ENCODE assay signal across 25 cellular contexts in genomic region chr13:111957913-111958450, GRCh38.
"Had no signal": no experiment of that assay in that cellular context is flagged by ENCODE, and none has a peak within 500 bp of the region (broad histone marks: within the 10 kb centered on the region; RNA-seq: fewer than 3 reads in every experiment).

No MANE protein-coding gene starts in this region.

- H3K9me3 Mint-ChIP-seq: central memory CD8-positive, alpha-beta T cell; effector memory CD8-positive, alpha-beta T cell; natural killer cell treated with Interleukin-12 subunit alpha and Interleukin-12 subunit beta and Interleukin-15 and Interleukin-18, amount 100 ng/mL, for 72 hours; stimulated activated effector memory CD8-positive, alpha-beta T cell treated with anti-CD3 and anti-CD28 coated beads, Interleukin-12 subunit alpha, Interleukin-12 subunit beta, amount 100 ng/mL, for 72 hours; type B pancreatic cell had no signal

- H3K4me1 ChIP-seq: colonic mucosa, gastroesophageal sphincter, heart left ventricle, left ventricle myocardium inferior, lower lobe of right lung, neural progenitor cell, parathyroid adenoma, right lobe of liver, testis, tibial artery had no signal

- ATAC-seq: effector memory CD8-positive, alpha-beta T cell; gastroesophageal sphincter; heart left ventricle; left cardiac atrium; lower lobe of right lung; mucosa of descending colon; natural killer cell treated with Interleukin-12 subunit alpha and Interleukin-12 subunit beta and Interleukin-15 and Interleukin-18, amount 100 ng/mL, for 72 hours; right lobe of liver; stimulated activated effector memory CD8-positive, alpha-beta T cell treated with anti-CD3 and anti-CD28 coated beads, Interleukin-12 subunit alpha, Interleukin-12 subunit beta, amount 100 ng/mL, for 72 hours had no signal

- H3K27ac Mint-ChIP-seq: effector memory CD8-positive, alpha-beta T cell; naive B cell; natural killer cell treated with Interleukin-12 subunit alpha and Interleukin-12 subunit beta and Interleukin-15 and Interleukin-18, amount 100 ng/mL, for 72 hours; neural progenitor cell; progenitor cell of endocrine pancreas; stimulated activated effector memory CD8-positive, alpha-beta T cell treated with anti-CD3 and anti-CD28 coated beads, Interleukin-12 subunit alpha, Interleukin-12 subunit beta, amount 100 ng/mL, for 72 hours; type B pancreatic cell had no signal

- H3K4me1 Mint-ChIP-seq: central memory CD8-positive, alpha-beta T cell; naive B cell; stimulated activated effector memory CD8-positive, alpha-beta T cell treated with anti-CD3 and anti-CD28 coated beads, Interleukin-12 subunit alpha, Interleukin-12 subunit beta, amount 100 ng/mL, for 72 hours had no signal

- H3K27me3 ChIP-seq: colonic mucosa, neural progenitor cell, right lobe of liver, testis, tibial artery had no signal

- H3K4me3 ChIP-seq: colonic mucosa, gastroesophageal sphincter, heart left ventricle, hepatocyte, left ventricle myocardium inferior, lower lobe of right lung, mucosa of descending colon, neural progenitor cell, right lobe of liver, smooth muscle cell, testis, tibial artery had no signal

- H3K4me3 Mint-ChIP-seq: central memory CD8-positive, alpha-beta T cell; effector memory CD8-positive, alpha-beta T cell; naive B cell; natural killer cell treated with Interleukin-12 subunit alpha and Interleukin-12 subunit beta and Interleukin-15 and Interleukin-18, amount 100 ng/mL, for 72 hours; neural progenitor cell; stimulated activated effector memory CD8-positive, alpha-beta T cell treated with anti-CD3 and anti-CD28 coated beads, Interleukin-12 subunit alpha, Interleukin-12 subunit beta, amount 100 ng/mL, for 72 hours; type B pancreatic cell had no signal

- DNase-seq: colonic mucosa; effector memory CD8-positive, alpha-beta T cell; heart left ventricle; left cardiac atrium; left ventricle myocardium inferior; lower lobe of right lung; mucosa of descending colon; naive B cell; right lobe of liver; stimulated activated CD4-positive, alpha-beta T cell treated with anti-CD3 and anti-CD28 coated beads, Interleukin-2, amount 100 ng/mL, for 24 hours; stimulated activated CD4-positive, alpha-beta T cell treated with anti-CD3 and anti-CD28 coated beads, Interleukin-4, amount 100 ng/mL, for 24 hours; stimulated activated naive CD4-positive, alpha-beta T cell treated with Interleukin-2 at 50 U/mL for 16 hours; substantia nigra; testis; tibial artery had no signal

- H3K36me3 ChIP-seq: colonic mucosa, gastroesophageal sphincter, heart left ventricle, left ventricle myocardium inferior, lower lobe of right lung, neural progenitor cell, right lobe of liver, tibial artery had no signal

- H3K27ac ChIP-seq: colonic mucosa, gastroesophageal sphincter, heart left ventricle, hepatocyte, left ventricle myocardium inferior, lower lobe of right lung, neural progenitor cell, parathyroid adenoma, right lobe of liver, testis, tibial artery had no signal

- H3K36me3 Mint-ChIP-seq: naive B cell; natural killer cell treated with Interleukin-12 subunit alpha and Interleukin-12 subunit beta and Interleukin-15 and Interleukin-18, amount 100 ng/mL, for 72 hours; neural progenitor cell; stimulated activated effector memory CD8-positive, alpha-beta T cell treated with anti-CD3 and anti-CD28 coated beads, Interleukin-12 subunit alpha, Interleukin-12 subunit beta, amount 100 ng/mL, for 72 hours; type B pancreatic cell had no signal

- H3K9me3 ChIP-seq: colonic mucosa, gastroesophageal sphincter, heart left ventricle, left ventricle myocardium inferior, lower lobe of right lung, mucosa of descending colon, right lobe of liver, testis, tibial artery had no signal

- H3K27me3 Mint-ChIP-seq: central memory CD8-positive, alpha-beta T cell; effector memory CD8-positive, alpha-beta T cell; naive B cell; natural killer cell treated with Interleukin-12 subunit alpha and Interleukin-12 subunit beta and Interleukin-15 and Interleukin-18, amount 100 ng/mL, for 72 hours had no signal
